In genomic region chr2:134411279-134411827, GRCh38 we compare ENCODE assay signal across 8 cellular contexts.
A peak's percentile ranks its signal among the peaks of the same experiment; 100 is the strongest.
DNase-seq lines count a peak whose midpoint lies in the region; ATAC-seq and TF ChIP-seq lines count a peak whose summit lies in the region.

No MANE protein-coding gene starts in this region.

- H3K9me3 Mint-ChIP-seq in endothelial cell (ENCODE audit: unreplicated experiment) (no peaks in the 10 kb centered on the region), progenitor cell of endocrine pancreas (ENCODE audit: low read depth) (no peaks in the 10 kb centered on the region)

- H3K36me3 Mint-ChIP-seq in endothelial cell (ENCODE audit: low read depth, unreplicated experiment): peaks cover 6% of the 10 kb centered on the region
- peaks cover 6% of the 10 kb centered on the region for H3K36me3 Mint-ChIP-seq in progenitor cell of endocrine pancreas (ENCODE audit: insufficient read depth)

- H3K4me3 Mint-ChIP-seq in endothelial cell (ENCODE audit: unreplicated experiment) (no peak overlapping the region), progenitor cell of endocrine pancreas (ENCODE audit: low read depth) (peak overlapping the region; percentile 74)

- ATAC-seq in HG03039 (IDR thresholded peaks at IDR 0.05; ENCODE audit: unreplicated experiment): no peak

- H3K4me1 Mint-ChIP-seq in endothelial cell (ENCODE audit: unreplicated experiment) (peaks cover 3% of the 10 kb centered on the region), progenitor cell of endocrine pancreas (ENCODE audit: low read depth) (peaks cover 63% of the 10 kb centered on the region)

- TF ChIP-seq CTCF in endothelial cell (IDR thresholded peaks at IDR 0.05; ENCODE audit: unreplicated experiment): no peak
- TF ChIP-seq CTCF in progenitor cell of endocrine pancreas (IDR thresholded peaks at IDR 0.05; ENCODE audit: unreplicated experiment): no peak

- peak; percentile 72 for DNase-seq in NCI-H1436 (lab: John Stamatoyannopoulos, UW)
- DNase-seq in NCI-H1436 treated with DMSO at 0.1 percent for 48 hours (lab: John Stamatoyannopoulos, UW): no peak
- peak; percentile 86 for DNase-seq in NCI-H82 (lab: John Stamatoyannopoulos, UW)
- no peak for DNase-seq in endothelial cell (ENCODE audit: low spot score)
- DNase-seq in progenitor cell of endocrine pancreas (ENCODE audit: low spot score, unreplicated experiment): no peak
- DNase-seq in effector CD4-positive, alpha-beta T cell: no peak
- DNase-seq in dermis blood vessel endothelial cell: no peak

- H3K27ac Mint-ChIP-seq in endothelial cell (ENCODE audit: unreplicated experiment): peak overlapping the region; percentile 33
- peak overlapping the region; percentile 98 for H3K27ac Mint-ChIP-seq in progenitor cell of endocrine pancreas

- peaks cover 4% of the 10 kb centered on the region for H3K27me3 Mint-ChIP-seq in endothelial cell (ENCODE audit: unreplicated experiment)
- no peaks in the 10 kb centered on the region for H3K27me3 Mint-ChIP-seq in progenitor cell of endocrine pancreas

Comparison
In these comparisons a context has a peak if more than half of its experiments do, and no peak if none do; other contexts are left out.
1. DNase-seq: peak in NCI-H1436 (single experiment) and NCI-H82 (single experiment); none in NCI-H1436 treated with DMSO at 0.1 percent for 48 hours (single experiment), endothelial cell (single experiment), progenitor cell of endocrine pancreas (single experiment), effector CD4-positive, alpha-beta T cell (single experiment) and dermis blood vessel endothelial cell (single experiment).